ENCODE assay signal across 8 cellular contexts in genomic region chr6:42315991-42316378, GRCh38.
DNase-seq lines count a peak whose midpoint lies in the region; ATAC-seq and TF ChIP-seq lines count a peak whose summit lies in the region.

No MANE protein-coding gene starts in this region.

- peak; percentile 61 for ATAC-seq in activated CD4-positive, alpha-beta T cell treated with anti-CD3 and anti-CD28 coated beads for 36 hours
- peak; percentile 62 to 74 for ATAC-seq in stimulated activated naive B cell treated with anti-CD40 and anti-IgM and Interleukin-4, amounts not matched to agents 10 μg/mL and 1 μg/mL and 100 μg/mL, for 72 hours (replicated peaks)
- no peak for ATAC-seq in HG03521 (IDR thresholded peaks at IDR 0.05; ENCODE audit: unreplicated experiment)

- POLR2A ChIA-PET in activated CD4-positive, alpha-beta T cell treated with anti-CD3 and anti-CD28 coated beads for 36 hours (lab: Charles Lee): interaction anchor here (1.2 kb wide), 1 partner anchor 74 kb away, joined by 3 read pairs; no protein-coding TSS in a partner anchor

- H3K4me3 ChIP-seq in fibroblast of pulmonary artery (replicated peaks; ENCODE audit: low read depth, low read length): no peak overlapping the region

- peak overlapping the region; percentile 69 for H3K27ac Mint-ChIP-seq in activated CD4-positive, alpha-beta T cell treated with anti-CD3 and anti-CD28 coated beads for 36 hours
- H3K27ac Mint-ChIP-seq in stimulated activated naive B cell treated with anti-CD40 and anti-IgM and Interleukin-4, amounts not matched to agents 10 μg/mL and 1 μg/mL and 100 μg/mL, for 72 hours: peak overlapping the region; percentile 53

- CTCF ChIA-PET in activated CD4-positive, alpha-beta T cell treated with anti-CD3 and anti-CD28 coated beads for 36 hours (lab: Charles Lee): interaction anchor here (1.0 to 1.1 kb wide), 2 partner anchors 11 to 15 kb away, joined by 3 read pairs; no protein-coding TSS in a partner anchor

- peaks cover 8% of the 10 kb centered on the region for H3K36me3 Mint-ChIP-seq in activated CD4-positive, alpha-beta T cell treated with anti-CD3 and anti-CD28 coated beads for 36 hours (ENCODE audit: low read depth)
- peaks cover 0 to 3% of the 10 kb centered on the region in 2 donors for H3K36me3 Mint-ChIP-seq in stimulated activated naive B cell treated with anti-CD40 and anti-IgM and Interleukin-4, amounts not matched to agents 10 μg/mL and 1 μg/mL and 100 μg/mL, for 72 hours

- H3K27me3 Mint-ChIP-seq in activated CD4-positive, alpha-beta T cell treated with anti-CD3 and anti-CD28 coated beads for 36 hours: no peaks in the 10 kb centered on the region
- no peaks in the 10 kb centered on the region for H3K27me3 Mint-ChIP-seq in stimulated activated naive B cell treated with anti-CD40 and anti-IgM and Interleukin-4, amounts not matched to agents 10 μg/mL and 1 μg/mL and 100 μg/mL, for 72 hours

- TF ChIP-seq CTCF in fibroblast of pulmonary artery (IDR thresholded peaks at IDR 0.05; ENCODE audit: low read length, missing control alignments): no peak

- H3K4me1 Mint-ChIP-seq in activated CD4-positive, alpha-beta T cell treated with anti-CD3 and anti-CD28 coated beads for 36 hours: peaks cover 61% of the 10 kb centered on the region
- H3K4me1 Mint-ChIP-seq in stimulated activated naive B cell treated with anti-CD40 and anti-IgM and Interleukin-4, amounts not matched to agents 10 μg/mL and 1 μg/mL and 100 μg/mL, for 72 hours: peaks cover 24 to 27% of the 10 kb centered on the region in 2 donors

- peak; percentile 54 for DNase-seq in activated CD4-positive, alpha-beta T cell treated with anti-CD3 and anti-CD28 coated beads for 36 hours
- DNase-seq in activated CD4-positive, alpha-beta T cell treated with anti-CD3 and anti-CD28 coated beads, Interleukin-2, amount 50 U/mL, for 1 hour: no peak
- DNase-seq in RPMI7951 (ENCODE audit: low read depth) (peak; percentile 98), fibroblast of pulmonary artery (ENCODE audit: low read depth) (peak; percentile 94), NCI-H1436 treated with DMSO at 0.1 percent for 48 hours (lab: John Stamatoyannopoulos, UW) (no peak), DMS53 (lab: John Stamatoyannopoulos, UW) (no peak)
- no peak for DNase-seq in stimulated activated naive B cell treated with anti-CD40 and anti-IgM and Interleukin-4, amounts not matched to agents 10 μg/mL and 1 μg/mL and 100 μg/mL, for 72 hours

- intact Hi-C loops in activated CD4-positive, alpha-beta T cell treated with anti-CD3 and anti-CD28 coated beads for 36 hours (cut with DNase I, micrococcal nuclease): loop anchor here (1.0 to 2.0 kb wide), 2 partner anchors 24 to 25 kb away; no protein-coding TSS in a partner anchor

- no peak overlapping the region for H3K4me3 Mint-ChIP-seq in activated CD4-positive, alpha-beta T cell treated with anti-CD3 and anti-CD28 coated beads for 36 hours
- no peak overlapping the region for H3K4me3 Mint-ChIP-seq in stimulated activated naive B cell treated with anti-CD40 and anti-IgM and Interleukin-4, amounts not matched to agents 10 μg/mL and 1 μg/mL and 100 μg/mL, for 72 hours

- no peaks in the 10 kb centered on the region for H3K9me3 Mint-ChIP-seq in activated CD4-positive, alpha-beta T cell treated with anti-CD3 and anti-CD28 coated beads for 36 hours (ENCODE audit: low read depth)
- H3K9me3 Mint-ChIP-seq in stimulated activated naive B cell treated with anti-CD40 and anti-IgM and Interleukin-4, amounts not matched to agents 10 μg/mL and 1 μg/mL and 100 μg/mL, for 72 hours: peaks cover 0 to 3% of the 10 kb centered on the region in 2 donors

Comparison
In these comparisons a context has a peak if more than half of its experiments do, and no peak if none do; other contexts are left out.
1. DNase-seq: peak in activated CD4-positive, alpha-beta T cell treated with anti-CD3 and anti-CD28 coated beads for 36 hours (single experiment), RPMI7951 (single experiment) and fibroblast of pulmonary artery (single experiment); none in activated CD4-positive, alpha-beta T cell treated with anti-CD3 and anti-CD28 coated beads, Interleukin-2, amount 50 U/mL, for 1 hour (single experiment), stimulated activated naive B cell treated with anti-CD40 and anti-IgM and Interleukin-4, amounts not matched to agents 10 μg/mL and 1 μg/mL and 100 μg/mL, for 72 hours (single experiment), NCI-H1436 treated with DMSO at 0.1 percent for 48 hours (single experiment) and DMS53 (single experiment).